In the genomic region with DNA sequence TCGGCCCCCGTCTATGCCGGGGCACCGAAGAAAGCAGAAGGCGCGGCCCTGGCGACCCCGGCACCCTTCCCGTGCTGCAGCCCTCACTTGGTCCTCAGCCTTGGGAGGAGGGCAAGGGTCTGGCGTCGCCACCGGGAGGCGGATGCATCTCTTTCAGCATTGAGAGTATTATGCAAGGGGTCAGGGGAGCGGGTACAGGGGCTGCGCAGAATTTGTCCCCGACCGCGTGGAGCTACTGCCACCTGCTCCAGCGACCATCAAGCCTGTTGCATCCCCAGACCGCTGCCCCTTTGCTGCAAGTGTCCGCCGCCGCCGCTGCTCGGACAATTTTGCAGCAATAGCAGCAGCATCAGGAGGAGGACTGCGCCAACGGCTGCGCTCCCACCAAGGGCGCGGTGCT, we compare ENCODE assay signal across 4 cellular contexts. TPM values are rescaled to one million over a fixed set of nuclear protein-coding genes. Genes with fewer than 3 reads are reported as not detected.
"Had no signal": no experiment of that assay in that cellular context is flagged by ENCODE, and none has a peak within 500 bp of the region (broad histone marks: within the 10 kb centered on the region; RNA-seq: fewer than 3 reads in every experiment).

No MANE protein-coding gene starts in this region.

RNA-seq across cellular contexts. Expression of a gene that starts 1.1 kb away (rescaled TPM):
- total RNA-seq: LHCN-M2, M059J, NCI-H460 had no signal

RNA-seq across cellular contexts. Expression of a gene that starts 52.6 kb away (rescaled TPM):
- total RNA-seq: LHCN-M2, MCF 10A had no signal
